In the genomic region with DNA sequence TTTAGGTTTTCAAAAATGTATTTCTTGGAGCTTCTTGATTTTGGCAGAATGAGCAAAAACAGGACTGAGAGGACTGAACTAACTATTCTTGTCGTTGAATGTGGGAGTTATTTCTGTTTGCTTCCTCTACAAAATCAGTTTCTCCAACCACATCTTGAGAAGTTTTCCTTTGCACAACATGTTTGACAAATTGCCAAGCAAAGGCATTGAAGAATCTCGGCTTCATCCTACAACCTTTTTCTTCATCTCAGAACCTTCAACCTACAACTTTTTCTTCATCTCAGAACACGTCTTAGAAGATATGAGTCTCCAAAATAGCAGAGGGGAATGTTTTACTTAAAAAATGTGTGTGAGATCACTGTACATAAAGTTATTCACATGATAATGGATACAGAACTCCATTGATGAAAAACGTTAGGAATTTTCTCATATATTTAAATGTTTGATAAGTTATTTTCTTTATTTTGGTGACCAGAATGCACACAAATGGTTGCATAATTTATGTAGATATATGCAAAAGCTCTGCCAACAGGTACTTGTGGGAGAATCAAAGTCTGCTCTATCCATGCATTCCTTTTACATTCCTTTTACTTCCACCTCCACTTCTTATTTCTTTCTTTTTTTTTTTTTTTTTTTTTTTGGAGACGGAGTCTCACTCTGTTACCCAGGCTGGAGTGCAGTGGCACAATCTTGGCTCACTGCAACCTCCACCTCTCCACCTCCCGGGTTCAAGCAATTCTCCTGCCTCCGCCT, we compare ENCODE assay signal across 17 cellular contexts.
"Had no signal": no experiment of that assay in that cellular context is flagged by ENCODE, and none has a peak within 500 bp of the region (broad histone marks: within the 10 kb centered on the region; RNA-seq: fewer than 3 reads in every experiment).

No MANE protein-coding gene starts in this region.

- H3K27ac Mint-ChIP-seq: activated B cell treated with CpG ODN at 0.5 μM for 24 hours; activated CD4-positive, alpha-beta T cell treated with anti-CD3 and anti-CD28 coated beads, Interleukin-2, amount 10 ng/mL, durations not matched to agents 24 days and 14 days; activated T-helper 1 cell treated with anti-CD3 and anti-CD28 coated beads, Interleukin-12 subunit alpha, Interleukin-12 subunit beta, Interleukin-2, Interleukin-4 antibody, amounts not matched to agents 30 ng/mL and 10 ng/mL and 1 ng/mL, durations not matched to agents 14 hours and 24 hours and 36 hours; immature natural killer cell; naive thymus-derived CD4-positive, alpha-beta T cell; progenitor cell of endocrine pancreas had no signal

- ATAC-seq: gastroesophageal sphincter; left cardiac atrium; naive thymus-derived CD4-positive, alpha-beta T cell; right cardiac atrium had no signal

- H3K9me3 Mint-ChIP-seq: activated B cell treated with CpG ODN at 0.5 μM for 24 hours; activated CD4-positive, alpha-beta T cell treated with anti-CD3 and anti-CD28 coated beads, Interleukin-2, amount 10 ng/mL, durations not matched to agents 24 days and 14 days had no signal

- H3K9me3 ChIP-seq: gastroesophageal sphincter, thyroid gland had no signal

- H3K4me1 ChIP-seq: gastroesophageal sphincter, thyroid gland had no signal

- H3K27me3 Mint-ChIP-seq: activated B cell treated with CpG ODN at 0.5 μM for 24 hours; activated CD4-positive, alpha-beta T cell treated with anti-CD3 and anti-CD28 coated beads, Interleukin-2, amount 10 ng/mL, durations not matched to agents 24 days and 14 days; naive thymus-derived CD4-positive, alpha-beta T cell; progenitor cell of endocrine pancreas had no signal

- H3K4me1 Mint-ChIP-seq: activated B cell treated with CpG ODN at 0.5 μM for 24 hours; activated CD4-positive, alpha-beta T cell treated with anti-CD3 and anti-CD28 coated beads, Interleukin-2, amount 10 ng/mL, durations not matched to agents 24 days and 14 days; immature natural killer cell; naive thymus-derived CD4-positive, alpha-beta T cell had no signal

- H3K36me3 ChIP-seq: gastroesophageal sphincter, thyroid gland had no signal

- H3K4me3 ChIP-seq: coronary artery, gastroesophageal sphincter, lung, smooth muscle cell, thyroid gland had no signal

- H3K27me3 ChIP-seq: gastroesophageal sphincter, thyroid gland had no signal

- H3K27ac ChIP-seq: coronary artery, gastroesophageal sphincter, thyroid gland had no signal

- H3K4me3 Mint-ChIP-seq: activated B cell treated with CpG ODN at 0.5 μM for 24 hours; activated CD4-positive, alpha-beta T cell treated with anti-CD3 and anti-CD28 coated beads, Interleukin-2, amount 10 ng/mL, durations not matched to agents 24 days and 14 days; activated T-helper 1 cell treated with anti-CD3 and anti-CD28 coated beads, Interleukin-12 subunit alpha, Interleukin-12 subunit beta, Interleukin-2, Interleukin-4 antibody, amounts not matched to agents 30 ng/mL and 10 ng/mL and 1 ng/mL, durations not matched to agents 14 hours and 24 hours and 36 hours; immature natural killer cell; naive thymus-derived CD4-positive, alpha-beta T cell had no signal

- DNase-seq: activated B cell treated with CpG ODN at 0.5 μM for 24 hours; activated CD4-positive, alpha-beta T cell treated with anti-CD3 and anti-CD28 coated beads, Interleukin-2, amount 10 ng/mL, durations not matched to agents 24 days and 14 days; activated naive CD4-positive, alpha-beta T cell; caudate nucleus; effector CD4-positive, alpha-beta T cell; immature natural killer cell; left cardiac atrium; naive thymus-derived CD4-positive, alpha-beta T cell; T1000; thyroid gland had no signal

- H3K4me2 ChIP-seq: smooth muscle cell had no signal

- H3K36me3 Mint-ChIP-seq: immature natural killer cell; naive thymus-derived CD4-positive, alpha-beta T cell had no signal
